ENCODE assay signal across 19 cellular contexts in genomic region chr15:77416954-77417353, GRCh38. TPM values are rescaled to one million over a fixed set of nuclear protein-coding genes. Genes with fewer than 3 reads are reported as not detected.
DNase-seq lines count a peak whose midpoint lies in the region; ATAC-seq and TF ChIP-seq lines count a peak whose summit lies in the region.
"Had no signal": no experiment of that assay in that cellular context is flagged by ENCODE, and none has a peak within 500 bp of the region (broad histone marks: within the 10 kb centered on the region; RNA-seq: fewer than 3 reads in every experiment).

No MANE protein-coding gene starts in this region.

- H3K4me1 ChIP-seq in HCT116 (ENCODE audit: control insufficient read depth in 1 of 2, insufficient read depth in 2 of 2, low read length in 2 of 2) (peaks cover 14 to 22% of the 10 kb centered on the region in 2 experiments), adipocyte (ENCODE audit: control insufficient read depth, insufficient read depth, low read length) (peaks cover 41% of the 10 kb centered on the region), spleen (peaks cover 13 to 83% (median 46%) of the 10 kb centered on the region in 6 donors)

- H2AFZ ChIP-seq in HCT116 (ENCODE audit: low read depth, low read length, poor library complexity, severe bottlenecking), result no peak overlapping the region

- H3K9me3 ChIP-seq in AG04450 (ENCODE audit: control insufficient read depth, insufficient read depth, low read length) (no peaks in the 10 kb centered on the region; the same call in 1 of the 2 replicates), HCT116 (ENCODE audit: control insufficient read depth in 1 of 2, insufficient read depth in 1 of 2, low read depth in 1 of 2, low read length in 2 of 2) (no peaks in the 10 kb centered on the region), adipocyte (ENCODE audit: control insufficient read depth, low read length) (no peaks in the 10 kb centered on the region), spleen (no peaks in the 10 kb centered on the region)
- H3K9me3 ChIP-seq: neutrophil, right atrium auricular region, upper lobe of left lung had no signal

- TF ChIP-seq POLR2A in HCT116 (IDR thresholded peaks at IDR 0.05; ENCODE audit: borderline replicate concordance, extremely low read depth, insufficient read depth, insufficient read length), result no peak
- no peak for TF ChIP-seq POLR2A in spleen (IDR thresholded peaks at IDR 0.05)

- no peak for TF ChIP-seq CTCF in AG04450 (IDR thresholded peaks at IDR 0.05; ENCODE audit: low read depth, low read length)
- TF ChIP-seq CTCF in HCT116 (IDR thresholded peaks at IDR 0.05 in 2 of 3, conservative IDR thresholded peaks at IDR 0.05 in 1 of 3; ENCODE audit: borderline replicate concordance in 1 of 3, insufficient read depth in 1 of 3, low read depth in 2 of 3, low read length in 2 of 3), result no peak
- TF ChIP-seq CTCF in spleen (IDR thresholded peaks at IDR 0.05 in 8 of 11, conservative IDR thresholded peaks at IDR 0.05 in 3 of 11), result no peak

- no peak for ATAC-seq in HCT116
- ATAC-seq: stimulated activated naive CD8-positive, alpha-beta T cell treated with anti-CD3 and anti-CD28 coated beads, Interleukin-15, Interleukin-2, amounts not matched to agents 100 U/mL and 50 U/mL, for 24 hours had no signal

- H3K9me2 ChIP-seq in HCT116 (ENCODE audit: insufficient read depth), result no peaks in the 10 kb centered on the region

- WGBS in spleen, 5 donors, result 0 to 82% (median 78%) methylated on average over 1 of the region's 1 CpG

- H3K4me3 ChIP-seq in AG04450 (ENCODE audit: low read depth, low read length) (peak overlapping the region; percentile 14; the same call in 1 of the 2 replicates), HCT116 (replicated peaks in 1 of 2; ENCODE audit: low read depth in 1 of 2, low read length in 2 of 2) (no peak overlapping the region), adipocyte (ENCODE audit: low read length) (peak overlapping the region; percentile 44), spleen (peak overlapping the region in 4 of 8 donors; percentile 26 to 89 (median 78))
- H3K4me3 ChIP-seq: right atrium auricular region had no signal

- H3K27ac ChIP-seq in AG04450 (ENCODE audit: low read depth, low read length) (no peak overlapping the region), HCT116 (ENCODE audit: low read depth, low read length) (no peak overlapping the region), spleen (peak overlapping the region in 4 of 8 donors; percentile 93 to 97 (median 94))

- H3K4me2 ChIP-seq in HCT116 (ENCODE audit: low read length), result peak overlapping the region; percentile 42; the same call in 1 of the 2 replicates

- no peaks in the 10 kb centered on the region for H4K20me1 ChIP-seq in HCT116 (ENCODE audit: insufficient read depth)

- H3K9ac ChIP-seq in HCT116 (ENCODE audit: low read length) (no peak overlapping the region), adipocyte (ENCODE audit: low read length) (no peak overlapping the region)

- H3K79me2 ChIP-seq in HCT116 (ENCODE audit: insufficient read depth, low read length), result peaks cover 45% of the 10 kb centered on the region

- CTCF ChIA-PET in AG04450 (lab: Charles Lee) (interaction anchor here (0.5 kb wide), 1 partner anchor 81 kb away, joined by 4 read pairs; no protein-coding TSS in a partner anchor), HCT116 (lab: Charles Lee) (no interaction called here)

- BruUV-seq in HCT116 (replicated peaks; lab: Mats Ljungman, UMichigan), result no TSS peak

- POLR2A ChIA-PET in AG04450 (lab: Yijun Ruan, JAX) (no interaction called here), HCT116 (lab: Charles Lee) (no interaction called here)

- RAD21 ChIA-PET in HCT116 (lab: Charles Lee; ENCODE audit: low non-redundant PET in 1 of 2, low total read pairs in 2 of 2, uncharacterized antibody in 2 of 2, unreplicated experiment in 2 of 2), result no interaction called here

- intact Hi-C loops in HCT116 (cut with micrococcal nuclease) (no loop called here), spleen (cut with DNase I; ENCODE audit: low total_unique reads) (no loop called here)

- no peaks in the 10 kb centered on the region for H3K36me3 ChIP-seq in HCT116 (ENCODE audit: control insufficient read depth in 1 of 2, insufficient read depth in 2 of 2, low read length in 2 of 2)
- no peaks in the 10 kb centered on the region for H3K36me3 ChIP-seq in adipocyte (ENCODE audit: control insufficient read depth, insufficient read depth, low read length, severe bottlenecking)
- H3K36me3 ChIP-seq in spleen, result no peaks in the 10 kb centered on the region
- H3K36me3 ChIP-seq: neutrophil, right atrium auricular region, upper lobe of left lung had no signal

- H3K27me3 ChIP-seq in AG04450 (ENCODE audit: control insufficient read depth, insufficient read depth, low read length), result no peaks in the 10 kb centered on the region
- H3K27me3 ChIP-seq in HCT116 (ENCODE audit: insufficient read depth, low read length), result no peaks in the 10 kb centered on the region
- no peaks in the 10 kb centered on the region for H3K27me3 ChIP-seq in adipocyte (replicated peaks; ENCODE audit: control insufficient read depth, insufficient read depth, low read length)
- H3K27me3 ChIP-seq in spleen (replicated peaks in 1 of 7), result no peaks in the 10 kb centered on the region
- H3K27me3 ChIP-seq: neutrophil, right atrium auricular region, upper lobe of left lung had no signal

- no peak for DNase-seq in AG04450 (ENCODE audit: low read depth, low spot score)
- no peak for DNase-seq in HCT116 (ENCODE audit: low read depth, low spot score)
- DNase-seq in adipocyte (ENCODE audit: low read depth), result no peak
- DNase-seq in kidney tubule cell (ENCODE audit: low spot score), result peak; percentile 48
- DNase-seq in occipital lobe (lab: John Stamatoyannopoulos, UW), result no peak
- DNase-seq in spleen, result no peak
- DNase-seq in activated effector memory CD4-positive, alpha-beta T cell treated with anti-CD3 and anti-CD28 coated beads, Interleukin-2, amount 50 U/mL, for 16 hours, result no peak
- no peak for DNase-seq in DMS 273 (lab: John Stamatoyannopoulos, UW; ENCODE audit: unreplicated experiment)
- DNase-seq: activated CD4-positive, alpha-beta T cell treated with anti-CD3 and anti-CD28 coated beads for 4 hours; activated CD8-positive, alpha-beta memory T cell treated with anti-CD3 and anti-CD28 coated beads, Interleukin-2, amount 50 U/mL, for 4 hours; activated gamma-delta T cell; amniotic stem cell; cerebellar nuclear complex; effector memory CD4-positive, alpha-beta T cell; NCI-H1436; stimulated activated naive CD8-positive, alpha-beta T cell treated with anti-CD3 and anti-CD28 coated beads, Interleukin-15, Interleukin-2, amounts not matched to agents 100 U/mL and 50 U/mL, for 24 hours; upper lobe of left lung had no signal

- TF ChIP-seq RAD21 in HCT116 (IDR thresholded peaks at IDR 0.05; ENCODE audit: low read depth), result no peak

TF ChIP-seq in HCT116, 20 proteins besides CTCF, POLR2A, EP300 and RAD21:
- TF ChIP-seq FOSL1 (IDR thresholded peaks at IDR 0.05; ENCODE audit: low read depth), result no peak
TF ChIP-seq in HCT116: peak in this region for 0.

RNA-seq across cellular contexts. Expression of gene PEAK1, which starts 3.0 kb away (rescaled TPM):
- 45.2 and 52.1 TPM in 2 replicates for polyA plus RNA-seq in AG04450 (2011; rRNA removed)
- polyA minus RNA-seq in AG04450 (2011; rRNA and poly(A)+ RNA removed), result 102 and 114 TPM in 2 replicates
- 23.4 TPM for total RNA-seq in HCT116 (2021; ENCODE audit: unreplicated experiment)
- 5.1 and 6.0 TPM in 2 replicates for polyA plus RNA-seq in HCT116 (2012)
- total RNA-seq in occipital lobe, result 25.4 TPM
- 100 to 1,000 TPM; 163 to 415 (median 211) TPM for total RNA-seq in spleen
- 10 to 100 TPM in 1 of 3 donors, 1 to 10 TPM in 2; 5.0 to 18.0 (median 10.0) TPM for polyA plus RNA-seq in spleen

RNA-seq across cellular contexts. Expression of gene HMG20A, which starts 3.7 kb away (rescaled TPM):
- polyA plus RNA-seq in AG04450 (2011; rRNA removed) (46.1 and 62.5 TPM in 2 replicates), spleen (10 to 100 TPM; 17.9 to 31.7 (median 21.2) TPM)
- polyA minus RNA-seq in AG04450 (2011; rRNA and poly(A)+ RNA removed), result 48.1 and 60.1 TPM in 2 replicates
- total RNA-seq in HCT116 (2021; ENCODE audit: unreplicated experiment) (37.7 TPM), occipital lobe (41.6 TPM), spleen (100 to 1,000 TPM in 3 of 7 donors, 10 to 100 TPM in 4; 72.0 to 107 (median 88.6) TPM)
- 18.9 and 21.1 TPM in 2 replicates for polyA plus RNA-seq in HCT116 (2012)

Comparison
In these comparisons a context has a peak if more than half of its experiments do, and no peak if none do; other contexts are left out.
1. H3K4me3 ChIP-seq: peak in AG04450 (single experiment) and adipocyte (single experiment); none in HCT116 (0 of 2).